In genomic region chr1:1117469-1117831, GRCh38 we compare ENCODE assay signal across 11 cellular contexts. TPM values are rescaled to one million over a fixed set of nuclear protein-coding genes. Genes with fewer than 3 reads are reported as not detected.
A peak's percentile ranks its signal among the peaks of the same experiment; 100 is the strongest.
DNase-seq lines count a peak whose midpoint lies in the region; ATAC-seq and TF ChIP-seq lines count a peak whose summit lies in the region.
"Had no signal": no experiment of that assay in that cellular context is flagged by ENCODE, and none has a peak within 500 bp of the region (broad histone marks: within the 10 kb centered on the region; RNA-seq: fewer than 3 reads in every experiment).

No MANE protein-coding gene starts in this region.

- H3K4me3 Mint-ChIP-seq in endodermal cell = peak overlapping the region; percentile 70

- no peak for TF ChIP-seq CTCF in RWPE2 (IDR thresholded peaks at IDR 0.05; ENCODE audit: poor library complexity, severe bottlenecking)
- TF ChIP-seq CTCF in endodermal cell (conservative IDR thresholded peaks at IDR 0.05) = no peak
- TF ChIP-seq CTCF in spleen (IDR thresholded peaks at IDR 0.05 in 8 of 11, conservative IDR thresholded peaks at IDR 0.05 in 3 of 11) = no peak

- no peak for TF ChIP-seq POLR2A in spleen (IDR thresholded peaks at IDR 0.05)

- intact Hi-C loops in spleen (cut with DNase I; ENCODE audit: low total_unique reads) = no loop called here

- H3K4me3 ChIP-seq in RWPE2 (ENCODE audit: severe bottlenecking) = no peak overlapping the region
- no peak overlapping the region for H3K4me3 ChIP-seq in endodermal cell (ENCODE audit: low read length)
- peak overlapping the region in 1 of 8 donors; percentile 6 for H3K4me3 ChIP-seq in spleen

- peaks cover 26% of the 10 kb centered on the region for H3K27me3 Mint-ChIP-seq in endodermal cell (ENCODE audit: insufficient read depth)

- H3K9me3 Mint-ChIP-seq in endodermal cell = peaks cover 17% of the 10 kb centered on the region

- WGBS in endodermal cell (ENCODE audit: insufficient coverage in 1 of 2, insufficient read length in 1 of 2), 2 experiments = 84 to 91% methylated on average over 17 to 20 of the region's 20 CpGs
- WGBS in spleen, 5 donors = 56 to 74% (median 60%) methylated on average over 11 to 20 of the region's 20 CpGs

- ATAC-seq in RWPE2 (ENCODE audit: low read depth) = no peak
- no peak for ATAC-seq in HG03439 (IDR thresholded peaks at IDR 0.05; ENCODE audit: unreplicated experiment)

- H3K4me1 Mint-ChIP-seq in endodermal cell = peaks cover 4% of the 10 kb centered on the region

- DNase-seq in activated effector memory CD4-positive, alpha-beta T cell treated with anti-CD3 and anti-CD28 coated beads, Interleukin-2, amount 50 U/mL, for 16 hours = peak; percentile 65
- DNase-seq in activated effector memory CD4-positive, alpha-beta T cell treated with Interleukin-2 at 50 U/mL for 16 hours = no peak
- DNase-seq in RWPE2 (ENCODE audit: low spot score) = peak; percentile 55
- peak; percentile 44 for DNase-seq in endodermal cell
- DNase-seq in spleen = peak; percentile 84
- DNase-seq in amygdala (lab: John Stamatoyannopoulos, UW) = no peak
- DNase-seq in SKM-1 (lab: John Stamatoyannopoulos, UW; ENCODE audit: unreplicated experiment) = no peak
- DNase-seq: foreskin fibroblast, NCI-H226 had no signal

- H3K27ac ChIP-seq in RWPE2 (ENCODE audit: poor library complexity, severe bottlenecking) (no peak overlapping the region), endodermal cell (ENCODE audit: low read depth, low read length) (no peak overlapping the region), spleen (no peak overlapping the region)

- H3K36me3 ChIP-seq in RWPE2 (ENCODE audit: low read depth) = peaks cover 10% of the 10 kb centered on the region
- H3K36me3 ChIP-seq in endodermal cell (ENCODE audit: control insufficient read depth, insufficient read depth, low read length) = peaks cover 11% of the 10 kb centered on the region
- peaks cover 0 to 14% (median 2%) of the 10 kb centered on the region in 6 donors for H3K36me3 ChIP-seq in spleen

- H3K9ac ChIP-seq in endodermal cell (ENCODE audit: extremely low read depth, low read length, poor library complexity, severe bottlenecking) = no peak overlapping the region

- H3K4me1 ChIP-seq in RWPE2 (ENCODE audit: insufficient read depth, poor library complexity, severe bottlenecking) = no peaks in the 10 kb centered on the region
- H3K4me1 ChIP-seq in endodermal cell (ENCODE audit: control insufficient read depth, insufficient read depth, low read length) = no peaks in the 10 kb centered on the region
- peaks cover 4 to 41% (median 24%) of the 10 kb centered on the region in 6 donors for H3K4me1 ChIP-seq in spleen

- H3K36me3 Mint-ChIP-seq in endodermal cell (ENCODE audit: low read depth) = peaks cover 12% of the 10 kb centered on the region

- H3K27me3 ChIP-seq in RWPE2 (ENCODE audit: insufficient read depth, poor library complexity, severe bottlenecking) (peaks cover 9% of the 10 kb centered on the region), endodermal cell (ENCODE audit: control insufficient read depth, insufficient read depth, low read length, poor library complexity, severe bottlenecking) (peaks cover 26% of the 10 kb centered on the region), spleen (replicated peaks in 1 of 7) (peaks cover 0 to 54% (median 12%) of the 10 kb centered on the region in 7 donors)

- no peak overlapping the region for H3K27ac Mint-ChIP-seq in endodermal cell

- H3K9me3 ChIP-seq in RWPE2 (ENCODE audit: severe bottlenecking) = no peaks in the 10 kb centered on the region
- peaks cover 9% of the 10 kb centered on the region for H3K9me3 ChIP-seq in endodermal cell (ENCODE audit: control insufficient read depth, low read length)
- peaks cover 0 to 16% (median 11%) of the 10 kb centered on the region in 8 donors for H3K9me3 ChIP-seq in spleen

RNA-seq across cellular contexts. Expression of gene C1orf159, which starts 1.6 kb away (rescaled TPM):
- total RNA-seq in endodermal cell (10 to 100 TPM; 23.1 to 29.5 TPM), spleen (10 to 100 TPM; 12.1 to 22.5 (median 18.7) TPM)
- polyA plus RNA-seq in endodermal cell (2013, experiment 1 of 2) = 22.6 TPM
- polyA plus RNA-seq in endodermal cell (2013, experiment 2 of 2) = 22.5 TPM
- 10 to 100 TPM in 2 of 3 donors, 1 to 10 TPM in 1; 8.5 to 25.7 (median 24.1) TPM for polyA plus RNA-seq in spleen

RNA-seq across cellular contexts. Expression of gene RNF223, which starts 43.3 kb away (rescaled TPM):
- not detected for total RNA-seq in endodermal cell
- polyA plus RNA-seq in endodermal cell (2013, experiment 1 of 2) = not detected
- polyA plus RNA-seq in endodermal cell (2013, experiment 2 of 2) = not detected
- total RNA-seq in spleen = not detected
- polyA plus RNA-seq in spleen = not detected

RNA-seq across cellular contexts. Expression of gene TTLL10, which starts 56.2 kb away (rescaled TPM):
- total RNA-seq in endodermal cell (1 to 10 TPM in 1 of 2 donors, under 1 TPM in 1; 0.93 to 1.2 TPM), spleen (under 1 TPM in 2 of 7 donors, not detected in 5; 0.17 to 0.34 TPM)
- polyA plus RNA-seq in endodermal cell (2013, experiment 1 of 2) = 1.1 TPM
- 0.21 TPM for polyA plus RNA-seq in endodermal cell (2013, experiment 2 of 2)
- polyA plus RNA-seq in spleen = under 1 TPM in 2 of 3 donors, not detected in 1; 0.02 to 0.03 TPM
- total RNA-seq: kidney epithelial cell had no signal

Comparison
In these comparisons a context has a peak if more than half of its experiments do, and no peak if none do; other contexts are left out.
1. DNase-seq: peak in activated effector memory CD4-positive, alpha-beta T cell treated with anti-CD3 and anti-CD28 coated beads, Interleukin-2, amount 50 U/mL, for 16 hours (single experiment), RWPE2 (single experiment), endodermal cell (single experiment) and spleen (single experiment); none in activated effector memory CD4-positive, alpha-beta T cell treated with Interleukin-2 at 50 U/mL for 16 hours (single experiment), amygdala (0 of 56) and SKM-1 (single experiment).